In the genomic region with DNA sequence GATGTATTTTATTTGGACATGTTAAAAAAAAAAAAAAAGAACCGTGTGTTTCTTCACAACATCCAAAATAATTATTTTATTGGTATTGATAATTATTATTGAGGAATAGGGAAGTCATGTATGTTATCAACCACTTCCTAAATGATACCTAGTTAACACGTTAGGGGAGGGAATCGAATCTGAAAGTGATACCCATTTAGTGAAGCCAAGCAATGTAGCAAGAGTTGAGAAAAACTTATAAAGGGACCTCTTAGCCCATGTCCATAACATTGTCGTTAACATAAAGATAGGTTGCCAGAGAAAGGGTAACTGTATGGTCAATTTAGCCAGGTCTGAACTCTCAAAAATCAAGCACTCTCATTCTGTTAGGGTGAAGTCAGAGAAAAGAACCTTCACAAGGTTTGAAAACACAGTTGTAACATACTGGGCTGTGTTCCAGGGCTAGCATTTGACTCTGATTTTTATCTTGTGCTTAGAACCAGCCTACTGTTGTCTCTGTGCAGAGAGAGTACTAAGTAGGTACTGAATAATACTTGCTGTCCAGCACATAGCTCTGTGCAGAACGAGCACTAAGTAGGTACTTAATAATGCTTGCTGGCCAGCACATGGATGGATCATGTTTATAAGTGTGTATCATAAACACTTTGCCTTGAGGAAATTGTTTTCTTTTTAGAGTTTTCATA, we compare ENCODE assay signal across 12 cellular contexts.
DNase-seq lines count a peak whose midpoint lies in the region; ATAC-seq and TF ChIP-seq lines count a peak whose summit lies in the region.
"Had no signal": no experiment of that assay in that cellular context is flagged by ENCODE, and none has a peak within 500 bp of the region (broad histone marks: within the 10 kb centered on the region; RNA-seq: fewer than 3 reads in every experiment).

No MANE protein-coding gene starts in this region.

- H3K4me3 ChIP-seq in adipocyte (ENCODE audit: low read length) = no peak overlapping the region
- no peak overlapping the region for H3K4me3 ChIP-seq in hepatocyte
- H3K4me3 ChIP-seq: GM23248 had no signal

- peaks cover 0 to 9% of the 10 kb centered on the region in 2 donors for H3K9me3 Mint-ChIP-seq in activated naive CD4-positive, alpha-beta T cell treated with anti-CD3 and anti-CD28 coated beads, Interleukin-2, amount 50 U/mL, for 72 hours

- H4K20me1 ChIP-seq in hepatocyte (ENCODE audit: insufficient read depth, poor library complexity, severe bottlenecking) = no peaks in the 10 kb centered on the region

- H3K9me3 ChIP-seq in adipocyte (ENCODE audit: control insufficient read depth, low read length) (no peaks in the 10 kb centered on the region), hepatocyte (ENCODE audit: low read depth) (no peaks in the 10 kb centered on the region)

- TF ChIP-seq CTCF in foreskin keratinocyte (conservative IDR thresholded peaks at IDR 0.05) = no peak
- TF ChIP-seq CTCF in hepatocyte (IDR thresholded peaks at IDR 0.05; ENCODE audit: poor library complexity) = no peak

- 89% methylated on average over 5 of the region's 5 CpGs for WGBS in hepatocyte (ENCODE audit: low lambda C conversion rate, missing lambda C conversion rate)

- peaks cover 0 to 4% of the 10 kb centered on the region in 2 donors for H3K36me3 Mint-ChIP-seq in activated naive CD4-positive, alpha-beta T cell treated with anti-CD3 and anti-CD28 coated beads, Interleukin-2, amount 50 U/mL, for 72 hours

- DNase-seq in adipocyte (ENCODE audit: low read depth) (peak; percentile 25), foreskin keratinocyte (no peak), hepatocyte (ENCODE audit: low spot score) (no peak)
- DNase-seq in activated naive CD4-positive, alpha-beta T cell treated with anti-CD3 and anti-CD28 coated beads, Interleukin-2, amount 50 U/mL, for 72 hours (ENCODE audit: low spot score in 2 of 2) = no peak
- DNase-seq in stimulated activated CD4-positive, alpha-beta T cell treated with anti-CD3 and anti-CD28 coated beads, Interleukin-1b, Interleukin-23, amount 100 ng/mL, for 48 hours = no peak
- DNase-seq: activated CD8-positive, alpha-beta memory T cell treated with anti-CD3 and anti-CD28 coated beads, Interleukin-2, amount 50 U/mL, for 48 hours; anterior cingulate cortex; GM23248; NCI-H2081 had no signal

- H3K27me3 ChIP-seq in adipocyte (replicated peaks; ENCODE audit: control insufficient read depth, insufficient read depth, low read length) = no peaks in the 10 kb centered on the region
- peaks cover 11% of the 10 kb centered on the region for H3K27me3 ChIP-seq in foreskin keratinocyte
- no peaks in the 10 kb centered on the region for H3K27me3 ChIP-seq in hepatocyte

- H3K27ac ChIP-seq in foreskin keratinocyte (no peak overlapping the region), hepatocyte (no peak overlapping the region)
- H3K27ac ChIP-seq: GM23248 had no signal

- peaks cover 7% of the 10 kb centered on the region for H3K4me1 ChIP-seq in adipocyte (ENCODE audit: control insufficient read depth, insufficient read depth, low read length)
- H3K4me1 ChIP-seq in foreskin keratinocyte = peaks cover 5% of the 10 kb centered on the region
- no peaks in the 10 kb centered on the region for H3K4me1 ChIP-seq in hepatocyte (ENCODE audit: insufficient read depth)

- H2AFZ ChIP-seq in hepatocyte = no peak overlapping the region
- H2AFZ ChIP-seq: GM23248 had no signal

- H3K9ac ChIP-seq in adipocyte (ENCODE audit: low read length) = no peak overlapping the region
- H3K9ac ChIP-seq: GM23248 had no signal

- ATAC-seq in GM18502 (IDR thresholded peaks at IDR 0.05; ENCODE audit: poor library complexity, unreplicated experiment) (peak; percentile 90), GM19463 (IDR thresholded peaks at IDR 0.05; ENCODE audit: unreplicated experiment) (peak; percentile 81), HG02970 (IDR thresholded peaks at IDR 0.05; ENCODE audit: low FRiP score, unreplicated experiment) (peak; percentile 72), foreskin keratinocyte (no peak)
- no peak for ATAC-seq in activated naive CD4-positive, alpha-beta T cell treated with anti-CD3 and anti-CD28 coated beads, Interleukin-2, amount 50 U/mL, for 72 hours

- H3K36me3 ChIP-seq in adipocyte (ENCODE audit: control insufficient read depth, insufficient read depth, low read length, severe bottlenecking) (peaks cover 39% of the 10 kb centered on the region), hepatocyte (replicated peaks; ENCODE audit: insufficient read depth, low read depth) (no peaks in the 10 kb centered on the region)

- no peaks in the 10 kb centered on the region for H3K9me2 ChIP-seq in hepatocyte (replicated peaks; ENCODE audit: insufficient read depth)

- no peak overlapping the region for H3K4me2 ChIP-seq in hepatocyte

- H3K27ac Mint-ChIP-seq in activated naive CD4-positive, alpha-beta T cell treated with anti-CD3 and anti-CD28 coated beads, Interleukin-2, amount 50 U/mL, for 72 hours = no peak overlapping the region

- peaks cover 6% of the 10 kb centered on the region for H3K79me2 ChIP-seq in hepatocyte

Comparison
In these comparisons a context has a peak if more than half of its experiments do, and no peak if none do; other contexts are left out.
1. ATAC-seq: peak in GM18502 (single experiment), GM19463 (single experiment) and HG02970 (single experiment); none in foreskin keratinocyte (single experiment) and activated naive CD4-positive, alpha-beta T cell treated with anti-CD3 and anti-CD28 coated beads, Interleukin-2, amount 50 U/mL, for 72 hours (0 of 2).